In genomic region chr6:139381216-139381615, GRCh38 we compare ENCODE assay signal across 17 cellular contexts. TPM values are rescaled to one million over a fixed set of nuclear protein-coding genes. Genes with fewer than 3 reads are reported as not detected.
DNase-seq lines count a peak whose midpoint lies in the region; ATAC-seq and TF ChIP-seq lines count a peak whose summit lies in the region.
"Had no signal": no experiment of that assay in that cellular context is flagged by ENCODE, and none has a peak within 500 bp of the region (broad histone marks: within the 10 kb centered on the region; RNA-seq: fewer than 3 reads in every experiment).

No MANE protein-coding gene starts in this region.

- H3K27me3 ChIP-seq in Caco-2 (replicated peaks; ENCODE audit: control insufficient read depth, insufficient read depth, low read length) = no peaks in the 10 kb centered on the region
- no peaks in the 10 kb centered on the region for H3K27me3 ChIP-seq in parathyroid adenoma (ENCODE audit: control insufficient read depth, insufficient read depth, low read length)
- H3K27me3 ChIP-seq: BLaER1 treated with 17β-estradiol and CSF1 and Interleukin-3, amounts not matched to agents 10 nM and 100 nM; SJCRH30 had no signal

- H3K27me3 Mint-ChIP-seq in Caco-2 (ENCODE audit: insufficient read depth, unreplicated experiment) = no peaks in the 10 kb centered on the region

- no peaks in the 10 kb centered on the region for H3K79me2 ChIP-seq in parathyroid adenoma

- H3K36me3 ChIP-seq in Caco-2 (ENCODE audit: control insufficient read depth, insufficient read depth, low read length) = no peaks in the 10 kb centered on the region
- H3K36me3 ChIP-seq in parathyroid adenoma (ENCODE audit: control insufficient read depth, insufficient read depth, low read length) = no peaks in the 10 kb centered on the region
- H3K36me3 ChIP-seq: BLaER1 treated with 17β-estradiol and CSF1 and Interleukin-3, amounts not matched to agents 10 nM and 100 nM; SJCRH30 had no signal

- H3K4me1 Mint-ChIP-seq in Caco-2 (ENCODE audit: low read depth, unreplicated experiment) = peaks cover 53% of the 10 kb centered on the region

- H3K27ac Mint-ChIP-seq in Caco-2 (ENCODE audit: unreplicated experiment) = peak overlapping the region; percentile 38
- H3K27ac Mint-ChIP-seq: CD8-positive, alpha-beta memory T cell; HFFc6 had no signal

- no peak for ATAC-seq in GM21619 (IDR thresholded peaks at IDR 0.05; ENCODE audit: unreplicated experiment)

- no peak overlapping the region for H3K27ac ChIP-seq in parathyroid adenoma
- H3K27ac ChIP-seq: BLaER1 treated with 17β-estradiol and CSF1 and Interleukin-3, amounts not matched to agents 10 nM and 100 nM; SJCRH30 had no signal

- intact Hi-C loops in Caco-2 (cut with micrococcal nuclease; ENCODE audit: unreplicated experiment) = no loop called here

- H3K4me1 ChIP-seq in Caco-2 = peaks cover 52% of the 10 kb centered on the region
- H3K4me1 ChIP-seq in parathyroid adenoma = peaks cover 8% of the 10 kb centered on the region
- H3K4me1 ChIP-seq: SJCRH30 had no signal

- H3K4me3 Mint-ChIP-seq in Caco-2 (ENCODE audit: unreplicated experiment) = peak overlapping the region; percentile 49
- H3K4me3 Mint-ChIP-seq: CD8-positive, alpha-beta memory T cell; HFFc6 had no signal

- TF ChIP-seq CTCF in Caco-2 (IDR thresholded peaks at IDR 0.05; ENCODE audit: insufficient read depth in 1 of 2, low read depth in 1 of 2, low read length in 1 of 2, severe bottlenecking in 1 of 2, unreplicated experiment in 1 of 2) (no peak), fibroblast of villous mesenchyme (IDR thresholded peaks at IDR 0.05; ENCODE audit: insufficient read depth, low read depth, low read length) (no peak), parathyroid adenoma (IDR thresholded peaks at IDR 0.05) (no peak)

- peak overlapping the region; percentile 37 for H3K4me2 ChIP-seq in parathyroid adenoma (ENCODE audit: low read length)
- H3K4me2 ChIP-seq: BLaER1 treated with 17β-estradiol and CSF1 and Interleukin-3, amounts not matched to agents 10 nM and 100 nM had no signal

- DNase-seq in Caco-2 = no peak
- DNase-seq in astrocyte of the hippocampus (ENCODE audit: low read depth, low spot score) = peak; percentile 55
- peak; percentile 36 for DNase-seq in fibroblast of villous mesenchyme (ENCODE audit: low read depth)
- DNase-seq in NCI-H82 (lab: John Stamatoyannopoulos, UW) = no peak
- no peak for DNase-seq in NK-92 (lab: John Stamatoyannopoulos, UW; ENCODE audit: unreplicated experiment)
- no peak for DNase-seq in COR-L47 (lab: John Stamatoyannopoulos, UW)
- DNase-seq: CD8-positive, alpha-beta memory T cell; DND-41; HFFc6; NCI-H1417; NCI-H2029; NCI-H2171; NCI-H446; SJCRH30 had no signal

- peaks cover 1% of the 10 kb centered on the region for H3K36me3 Mint-ChIP-seq in Caco-2 (ENCODE audit: insufficient read depth, unreplicated experiment)

- no peaks in the 10 kb centered on the region for H3K9me3 Mint-ChIP-seq in Caco-2 (ENCODE audit: unreplicated experiment)
- H3K9me3 Mint-ChIP-seq: CD8-positive, alpha-beta memory T cell had no signal

- H2AFZ ChIP-seq in parathyroid adenoma = peak overlapping the region; percentile 47

- POLR2A ChIA-PET in Caco-2 (lab: Charles Lee) = interaction anchor here (0.9 kb wide), 1 partner anchor 11 kb away, joined by 7 read pairs; no protein-coding TSS in a partner anchor

- BruUV-seq in Caco-2 (replicated peaks; lab: Mats Ljungman, UMichigan) = TSS peak; percentile 38

- H3K4me3 ChIP-seq in Caco-2 (ENCODE audit: low read depth, low read length) (no peak overlapping the region), fibroblast of villous mesenchyme (ENCODE audit: low read depth, low read length) (no peak overlapping the region), parathyroid adenoma (ENCODE audit: low read depth, low read length) (peak overlapping the region; percentile 29)
- H3K4me3 ChIP-seq: BLaER1 treated with 17β-estradiol and CSF1 and Interleukin-3, amounts not matched to agents 10 nM and 100 nM; SJCRH30 had no signal

- no peak overlapping the region for H3K9ac ChIP-seq in parathyroid adenoma
- H3K9ac ChIP-seq: BLaER1 treated with 17β-estradiol and CSF1 and Interleukin-3, amounts not matched to agents 10 nM and 100 nM had no signal

- CTCF ChIA-PET in Caco-2 (lab: Charles Lee) = no interaction called here

- H3K9me3 ChIP-seq in Caco-2 = no peaks in the 10 kb centered on the region
- no peaks in the 10 kb centered on the region for H3K9me3 ChIP-seq in parathyroid adenoma (ENCODE audit: control insufficient read depth, low read length)
- H3K9me3 ChIP-seq: SJCRH30 had no signal

RNA-seq across cellular contexts. Expression of gene CITED2, which starts 6.8 kb away (rescaled TPM):
- total RNA-seq in Caco-2 (2022) = 78.0 and 78.6 TPM in 2 replicates
- total RNA-seq in fibroblast of villous mesenchyme = 297 and 793 TPM in 2 replicates

Comparison
In these comparisons a context has a peak if more than half of its experiments do, and no peak if none do; other contexts are left out.
1. DNase-seq: peak in astrocyte of the hippocampus (single experiment) and fibroblast of villous mesenchyme (single experiment); none in Caco-2 (0 of 2), NCI-H82 (single experiment), NK-92 (single experiment) and COR-L47 (single experiment).